1 cellular context compared by ENCODE assay signal in the genomic region with DNA sequence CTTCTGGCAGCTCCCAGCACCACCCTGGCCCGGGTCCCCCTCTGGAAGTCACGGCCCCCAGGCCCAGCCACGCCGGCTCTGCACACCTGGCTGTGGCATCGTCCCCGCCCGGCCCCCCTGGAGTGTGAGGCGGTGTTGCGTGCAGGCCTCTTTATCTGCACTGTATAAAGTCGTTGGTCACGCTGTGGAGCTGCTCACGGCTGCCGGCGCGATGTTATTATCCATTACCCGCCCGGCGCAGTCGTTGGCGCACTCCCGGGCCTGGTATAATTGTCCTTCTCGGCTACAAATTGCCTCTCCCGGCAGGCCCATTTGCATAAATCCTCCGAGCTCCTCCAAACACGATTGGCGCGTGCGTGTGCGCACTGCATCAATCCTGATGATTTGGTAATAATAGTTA.
TF ChIP-seq lines count a peak whose summit lies in the region.

No MANE protein-coding gene starts in this region.

TF ChIP-seq in H1, 55 proteins besides CTCF, POLR2A, EP300 and RAD21 (continued from another document):
- TF ChIP-seq NANOG (IDR thresholded peaks at IDR 0.05; ENCODE audit: insufficient read depth, low read depth, low read length, poor library complexity, severe bottlenecking) (no peak), SRF (IDR thresholded peaks at IDR 0.05; ENCODE audit: low read depth, low read length) (no peak), SAP30 (IDR thresholded peaks at IDR 0.05; ENCODE audit: insufficient read depth, insufficient replicate concordance, low read length) (no peak), MAFK (IDR thresholded peaks at IDR 0.05; ENCODE audit: low read depth, low read length) (no peak), KDM5A (IDR thresholded peaks at IDR 0.05; ENCODE audit: low read length) (no peak), RXRA (IDR thresholded peaks at IDR 0.05; ENCODE audit: insufficient read depth, low read depth, low read length) (no peak), CBX5 (IDR thresholded peaks at IDR 0.05; ENCODE audit: low read depth, low read length) (no peak), RFX5 (IDR thresholded peaks at IDR 0.05; ENCODE audit: borderline replicate concordance, low read depth, low read length) (no peak), SUZ12 (IDR thresholded peaks at IDR 0.05; ENCODE audit: low read length) (no peak), FOSL1 (IDR thresholded peaks at IDR 0.05; ENCODE audit: insufficient read depth, low read depth, low read length) (no peak), TCF12 (IDR thresholded peaks at IDR 0.05; ENCODE audit: low read depth, low read length) (no peak), CEBPB (IDR thresholded peaks at IDR 0.05; ENCODE audit: low read depth, low read length) (no peak), YY1 (IDR thresholded peaks at IDR 0.05; ENCODE audit: low read depth, low read length) (no peak), TAF7 (optimal IDR thresholded peaks at IDR 0.05; ENCODE audit: borderline replicate concordance, low read depth, low read length) (no peak), CHD1 (IDR thresholded peaks at IDR 0.05; ENCODE audit: low read depth, low read length) (no peak)
- TF ChIP-seq, protein P1, sequence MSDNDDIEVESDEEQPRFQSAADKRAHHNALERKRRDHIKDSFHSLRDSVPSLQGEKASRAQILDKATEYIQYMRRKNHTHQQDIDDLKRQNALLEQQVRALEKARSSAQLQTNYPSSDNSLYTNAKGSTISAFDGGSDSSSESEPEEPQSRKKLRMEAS (IDR thresholded peaks at IDR 0.05) = no peak
- TF ChIP-seq, protein P2, sequence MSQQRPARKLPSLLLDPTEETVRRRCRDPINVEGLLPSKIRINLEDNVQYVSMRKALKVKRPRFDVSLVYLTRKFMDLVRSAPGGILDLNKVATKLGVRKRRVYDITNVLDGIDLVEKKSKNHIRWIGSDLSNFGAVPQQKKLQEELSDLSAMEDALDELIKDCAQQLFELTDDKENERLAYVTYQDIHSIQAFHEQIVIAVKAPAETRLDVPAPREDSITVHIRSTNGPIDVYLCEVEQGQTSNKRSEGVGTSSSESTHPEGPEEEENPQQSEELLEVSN (IDR thresholded peaks at IDR 0.05) = no peak
- TF ChIP-seq, protein P3, sequence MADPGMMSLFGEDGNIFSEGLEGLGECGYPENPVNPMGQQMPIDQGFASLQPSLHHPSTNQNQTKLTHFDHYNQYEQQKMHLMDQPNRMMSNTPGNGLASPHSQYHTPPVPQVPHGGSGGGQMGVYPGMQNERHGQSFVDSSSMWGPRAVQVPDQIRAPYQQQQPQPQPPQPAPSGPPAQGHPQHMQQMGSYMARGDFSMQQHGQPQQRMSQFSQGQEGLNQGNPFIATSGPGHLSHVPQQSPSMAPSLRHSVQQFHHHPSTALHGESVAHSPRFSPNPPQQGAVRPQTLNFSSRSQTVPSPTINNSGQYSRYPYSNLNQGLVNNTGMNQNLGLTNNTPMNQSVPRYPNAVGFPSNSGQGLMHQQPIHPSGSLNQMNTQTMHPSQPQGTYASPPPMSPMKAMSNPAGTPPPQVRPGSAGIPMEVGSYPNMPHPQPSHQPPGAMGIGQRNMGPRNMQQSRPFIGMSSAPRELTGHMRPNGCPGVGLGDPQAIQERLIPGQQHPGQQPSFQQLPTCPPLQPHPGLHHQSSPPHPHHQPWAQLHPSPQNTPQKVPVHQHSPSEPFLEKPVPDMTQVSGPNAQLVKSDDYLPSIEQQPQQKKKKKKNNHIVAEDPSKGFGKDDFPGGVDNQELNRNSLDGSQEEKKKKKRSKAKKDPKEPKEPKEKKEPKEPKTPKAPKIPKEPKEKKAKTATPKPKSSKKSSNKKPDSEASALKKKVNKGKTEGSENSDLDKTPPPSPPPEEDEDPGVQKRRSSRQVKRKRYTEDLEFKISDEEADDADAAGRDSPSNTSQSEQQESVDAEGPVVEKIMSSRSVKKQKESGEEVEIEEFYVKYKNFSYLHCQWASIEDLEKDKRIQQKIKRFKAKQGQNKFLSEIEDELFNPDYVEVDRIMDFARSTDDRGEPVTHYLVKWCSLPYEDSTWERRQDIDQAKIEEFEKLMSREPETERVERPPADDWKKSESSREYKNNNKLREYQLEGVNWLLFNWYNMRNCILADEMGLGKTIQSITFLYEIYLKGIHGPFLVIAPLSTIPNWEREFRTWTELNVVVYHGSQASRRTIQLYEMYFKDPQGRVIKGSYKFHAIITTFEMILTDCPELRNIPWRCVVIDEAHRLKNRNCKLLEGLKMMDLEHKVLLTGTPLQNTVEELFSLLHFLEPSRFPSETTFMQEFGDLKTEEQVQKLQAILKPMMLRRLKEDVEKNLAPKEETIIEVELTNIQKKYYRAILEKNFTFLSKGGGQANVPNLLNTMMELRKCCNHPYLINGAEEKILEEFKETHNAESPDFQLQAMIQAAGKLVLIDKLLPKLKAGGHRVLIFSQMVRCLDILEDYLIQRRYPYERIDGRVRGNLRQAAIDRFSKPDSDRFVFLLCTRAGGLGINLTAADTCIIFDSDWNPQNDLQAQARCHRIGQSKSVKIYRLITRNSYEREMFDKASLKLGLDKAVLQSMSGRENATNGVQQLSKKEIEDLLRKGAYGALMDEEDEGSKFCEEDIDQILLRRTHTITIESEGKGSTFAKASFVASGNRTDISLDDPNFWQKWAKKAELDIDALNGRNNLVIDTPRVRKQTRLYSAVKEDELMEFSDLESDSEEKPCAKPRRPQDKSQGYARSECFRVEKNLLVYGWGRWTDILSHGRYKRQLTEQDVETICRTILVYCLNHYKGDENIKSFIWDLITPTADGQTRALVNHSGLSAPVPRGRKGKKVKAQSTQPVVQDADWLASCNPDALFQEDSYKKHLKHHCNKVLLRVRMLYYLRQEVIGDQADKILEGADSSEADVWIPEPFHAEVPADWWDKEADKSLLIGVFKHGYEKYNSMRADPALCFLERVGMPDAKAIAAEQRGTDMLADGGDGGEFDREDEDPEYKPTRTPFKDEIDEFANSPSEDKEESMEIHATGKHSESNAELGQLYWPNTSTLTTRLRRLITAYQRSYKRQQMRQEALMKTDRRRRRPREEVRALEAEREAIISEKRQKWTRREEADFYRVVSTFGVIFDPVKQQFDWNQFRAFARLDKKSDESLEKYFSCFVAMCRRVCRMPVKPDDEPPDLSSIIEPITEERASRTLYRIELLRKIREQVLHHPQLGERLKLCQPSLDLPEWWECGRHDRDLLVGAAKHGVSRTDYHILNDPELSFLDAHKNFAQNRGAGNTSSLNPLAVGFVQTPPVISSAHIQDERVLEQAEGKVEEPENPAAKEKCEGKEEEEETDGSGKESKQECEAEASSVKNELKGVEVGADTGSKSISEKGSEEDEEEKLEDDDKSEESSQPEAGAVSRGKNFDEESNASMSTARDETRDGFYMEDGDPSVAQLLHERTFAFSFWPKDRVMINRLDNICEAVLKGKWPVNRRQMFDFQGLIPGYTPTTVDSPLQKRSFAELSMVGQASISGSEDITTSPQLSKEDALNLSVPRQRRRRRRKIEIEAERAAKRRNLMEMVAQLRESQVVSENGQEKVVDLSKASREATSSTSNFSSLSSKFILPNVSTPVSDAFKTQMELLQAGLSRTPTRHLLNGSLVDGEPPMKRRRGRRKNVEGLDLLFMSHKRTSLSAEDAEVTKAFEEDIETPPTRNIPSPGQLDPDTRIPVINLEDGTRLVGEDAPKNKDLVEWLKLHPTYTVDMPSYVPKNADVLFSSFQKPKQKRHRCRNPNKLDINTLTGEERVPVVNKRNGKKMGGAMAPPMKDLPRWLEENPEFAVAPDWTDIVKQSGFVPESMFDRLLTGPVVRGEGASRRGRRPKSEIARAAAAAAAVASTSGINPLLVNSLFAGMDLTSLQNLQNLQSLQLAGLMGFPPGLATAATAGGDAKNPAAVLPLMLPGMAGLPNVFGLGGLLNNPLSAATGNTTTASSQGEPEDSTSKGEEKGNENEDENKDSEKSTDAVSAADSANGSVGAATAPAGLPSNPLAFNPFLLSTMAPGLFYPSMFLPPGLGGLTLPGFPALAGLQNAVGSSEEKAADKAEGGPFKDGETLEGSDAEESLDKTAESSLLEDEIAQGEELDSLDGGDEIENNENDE (IDR thresholded peaks at IDR 0.05; ENCODE audit: insufficient replicate concordance, low read length) = no peak
